Comparison of ENCODE assay signal across 14 cellular contexts in genomic region chr2:112343827-112344585, GRCh38.
A peak's percentile ranks its signal among the peaks of the same experiment; 100 is the strongest.
DNase-seq lines count a peak whose midpoint lies in the region; ATAC-seq, FAIRE-seq and TF ChIP-seq lines count a peak whose summit lies in the region.
"Had no signal": no experiment of that assay in that cellular context is flagged by ENCODE, and none has a peak within 500 bp of the region (broad histone marks: within the 10 kb centered on the region; RNA-seq: fewer than 3 reads in every experiment).

No MANE protein-coding gene starts in this region.

- intact Hi-C loops in heart left ventricle (cut with DNase I) (no loop called here), cardiac septum (cut with DNase I) (no loop called here), OCI-LY7 (cut with micrococcal nuclease; ENCODE audit: unreplicated experiment) (no loop called here), lower leg skin (cut with DNase I; ENCODE audit: low total_unique reads) (no loop called here), left colon (cut with DNase I, micrococcal nuclease) (no loop called here)

- H3K4me2 ChIP-seq in OCI-LY7 (ENCODE audit: low read length) (no peak overlapping the region), keratinocyte (ENCODE audit: control insufficient read depth, extremely low read depth, insufficient read depth, low read depth, low read length) (no peak overlapping the region)

- H3K9me3 ChIP-seq in heart left ventricle (no peaks in the 10 kb centered on the region), OCI-LY7 (ENCODE audit: low read length) (no peaks in the 10 kb centered on the region), keratinocyte (ENCODE audit: control insufficient read depth, low read depth, low read length) (no peaks in the 10 kb centered on the region)
- H3K9me3 ChIP-seq: heart right ventricle, pancreas had no signal

- no peaks in the 10 kb centered on the region for H3K36me3 ChIP-seq in heart left ventricle
- no peaks in the 10 kb centered on the region for H3K36me3 ChIP-seq in OCI-LY7 (ENCODE audit: insufficient read depth, low read length)
- no peaks in the 10 kb centered on the region for H3K36me3 ChIP-seq in keratinocyte (ENCODE audit: control insufficient read depth in 2 of 2, extremely low read depth in 1 of 2, insufficient read depth in 2 of 2, low read length in 2 of 2)
- H3K36me3 ChIP-seq: heart right ventricle, pancreas had no signal

- H3K9me2 ChIP-seq in OCI-LY7 (ENCODE audit: insufficient read depth, low read length) = no peaks in the 10 kb centered on the region

- H2AFZ ChIP-seq in OCI-LY7 (ENCODE audit: low read length) (peak overlapping the region; percentile 0; the same call in 1 of the 2 replicates), keratinocyte (ENCODE audit: control insufficient read depth, low read length) (peak overlapping the region; percentile 9)

- H3K9ac ChIP-seq in keratinocyte (ENCODE audit: control insufficient read depth, extremely low read depth, insufficient read depth, low read length) = no peak overlapping the region

- dilution Hi-C loops in keratinocyte (cut with MboI; ENCODE audit: extremely low pct_ligation_motif_present, low sequenced_read_pairs) = no loop called here

- CTCF ChIA-PET in OCI-LY7 (lab: Charles Lee; ENCODE audit: unreplicated experiment) = no interaction called here
- CTCF ChIA-PET in HEK293T (lab: Yijun Ruan, JAX) = interaction anchor here (0.6 kb wide), 1 partner anchor 16 kb away, joined by 3 read pairs; no protein-coding TSS in a partner anchor

- H4K20me1 ChIP-seq in OCI-LY7 (ENCODE audit: insufficient read depth, low read length) (no peaks in the 10 kb centered on the region), keratinocyte (ENCODE audit: control insufficient read depth, extremely low read depth, insufficient read depth, low read length) (no peaks in the 10 kb centered on the region)

- H3K27ac ChIP-seq in heart left ventricle (no peak overlapping the region), OCI-LY7 (ENCODE audit: low read depth, low read length, poor library complexity, severe bottlenecking) (no peak overlapping the region), keratinocyte (ENCODE audit: control insufficient read depth, insufficient read depth, low read length) (no peak overlapping the region)
- H3K27ac ChIP-seq: heart right ventricle, pancreas had no signal

- no peak for FAIRE-seq in keratinocyte (lab: Jason Lieb, UNC)
- FAIRE-seq: pancreas had no signal

- H3K27me3 ChIP-seq in heart left ventricle = no peaks in the 10 kb centered on the region
- H3K27me3 ChIP-seq in keratinocyte (ENCODE audit: control insufficient read depth, extremely low read depth, insufficient read depth, low read length) = no peaks in the 10 kb centered on the region
- H3K27me3 ChIP-seq: heart right ventricle, pancreas had no signal

- H3K79me2 ChIP-seq in OCI-LY7 (ENCODE audit: insufficient read depth, low read depth, low read length) = no peaks in the 10 kb centered on the region
- H3K79me2 ChIP-seq in keratinocyte (ENCODE audit: control insufficient read depth, insufficient read depth, low read length) = no peaks in the 10 kb centered on the region

- BruUV-seq in OCI-LY7 (replicated peaks; lab: Mats Ljungman, UMichigan) = no TSS peak

- DNase-seq in heart left ventricle (no peak), cardiac septum (ENCODE audit: low spot score) (no peak), OCI-LY7 (ENCODE audit: low spot score) (peak; percentile 2), keratinocyte (ENCODE audit: low read depth, low spot score) (no peak), lower leg skin (ENCODE audit: low spot score in 2 of 2) (no peak), HEK293T (ENCODE audit: extremely low spot score) (no peak), left colon (no peak)
- DNase-seq: activated B cell treated with CpG ODN at 0.5 μM for 24 hours, heart right ventricle, mammary epithelial cell, NCI-H524 treated with DMSO at 0.1 percent for 48 hours, pancreas, SIG-M5 had no signal

- ATAC-seq in heart left ventricle = peak in 3 of 4 donors; percentile 30 to 64 (median 45)
- no peak for ATAC-seq in left colon
- no peak for ATAC-seq in HG03565 (IDR thresholded peaks at IDR 0.05; ENCODE audit: unreplicated experiment)

- 49 to 74% (median 61%) methylated on average over 1 of the region's 1 CpG for WGBS in heart left ventricle, 4 donors
- 46 to 68% methylated on average over 1 of the region's 1 CpG for WGBS in lower leg skin, 2 donors

- H3K9me1 ChIP-seq in keratinocyte (ENCODE audit: control insufficient read depth, extremely low read depth, insufficient read depth, low read length) = no peaks in the 10 kb centered on the region

- TF ChIP-seq POLR2A in heart left ventricle (IDR thresholded peaks at IDR 0.05) (no peak), lower leg skin (IDR thresholded peaks at IDR 0.05) (no peak)

- POLR2A ChIA-PET in OCI-LY7 (lab: Charles Lee) (interaction anchor here (0.6 to 0.7 kb wide), 2 partner anchors 118 to 140 kb away, joined by 3 to 5 read pairs; no protein-coding TSS in a partner anchor), HEK293T (lab: Yijun Ruan, JAX) (interaction anchor here (0.8 kb wide), 1 partner anchor 41 kb away, joined by 3 read pairs; no protein-coding TSS in a partner anchor)

- no peaks in the 10 kb centered on the region for H3K4me1 ChIP-seq in heart left ventricle
- H3K4me1 ChIP-seq in OCI-LY7 (ENCODE audit: insufficient read depth, low read length, poor library complexity, severe bottlenecking) = no peaks in the 10 kb centered on the region
- peaks cover 13% of the 10 kb centered on the region for H3K4me1 ChIP-seq in keratinocyte (ENCODE audit: control insufficient read depth, extremely low read depth, insufficient read depth, low read length)
- H3K4me1 ChIP-seq: heart right ventricle had no signal

- TF ChIP-seq CTCF in heart left ventricle (IDR thresholded peaks at IDR 0.05) (no peak), OCI-LY7 (conservative IDR thresholded peaks at IDR 0.05; ENCODE audit: low read length) (no peak), keratinocyte (optimal IDR thresholded peaks at IDR 0.05 in 1 of 3, IDR thresholded peaks at IDR 0.05 in 1 of 3, conservative IDR thresholded peaks at IDR 0.05 in 1 of 3; ENCODE audit: extremely low read depth in 1 of 3, insufficient read depth in 2 of 3, low read length in 3 of 3) (no peak), lower leg skin (IDR thresholded peaks at IDR 0.05) (no peak)

- H3K4me3 ChIP-seq in heart left ventricle = no peak overlapping the region
- no peak overlapping the region for H3K4me3 ChIP-seq in OCI-LY7 (ENCODE audit: low read depth, low read length, poor library complexity, severe bottlenecking)
- no peak overlapping the region for H3K4me3 ChIP-seq in keratinocyte (ENCODE audit: control insufficient read depth in 2 of 3, extremely low read depth in 1 of 3, insufficient read depth in 2 of 3, low read depth in 1 of 3, low read length in 3 of 3)
- H3K4me3 ChIP-seq in lower leg skin (ENCODE audit: low read depth, poor library complexity, severe bottlenecking) = no peak overlapping the region
- H3K4me3 ChIP-seq: heart right ventricle, pancreas had no signal

TF ChIP-seq in HEK293T, 16 proteins besides CTCF, POLR2A, EP300 and RAD21:
- TF ChIP-seq TARDBP (IDR thresholded peaks at IDR 0.05) (no peak), FOXK2 (IDR thresholded peaks at IDR 0.05) (no peak), NFRKB (IDR thresholded peaks at IDR 0.05) (no peak), CTBP1 (IDR thresholded peaks at IDR 0.05; ENCODE audit: borderline replicate concordance) (no peak), SP1 (IDR thresholded peaks at IDR 0.05) (no peak), SUZ12 (IDR thresholded peaks at IDR 0.05) (no peak), ARNT (IDR thresholded peaks at IDR 0.05) (no peak), HDGF (IDR thresholded peaks at IDR 0.05; ENCODE audit: borderline replicate concordance) (no peak), L3MBTL2 (conservative IDR thresholded peaks at IDR 0.05) (no peak)

Comparison
In these comparisons a context has a peak if more than half of its experiments do, and no peak if none do; other contexts are left out.
1. ATAC-seq: peak in heart left ventricle (3 of 4); none in left colon (single experiment) and HG03565 (single experiment).